21 cellular contexts compared by ENCODE assay signal in the genomic region with DNA sequence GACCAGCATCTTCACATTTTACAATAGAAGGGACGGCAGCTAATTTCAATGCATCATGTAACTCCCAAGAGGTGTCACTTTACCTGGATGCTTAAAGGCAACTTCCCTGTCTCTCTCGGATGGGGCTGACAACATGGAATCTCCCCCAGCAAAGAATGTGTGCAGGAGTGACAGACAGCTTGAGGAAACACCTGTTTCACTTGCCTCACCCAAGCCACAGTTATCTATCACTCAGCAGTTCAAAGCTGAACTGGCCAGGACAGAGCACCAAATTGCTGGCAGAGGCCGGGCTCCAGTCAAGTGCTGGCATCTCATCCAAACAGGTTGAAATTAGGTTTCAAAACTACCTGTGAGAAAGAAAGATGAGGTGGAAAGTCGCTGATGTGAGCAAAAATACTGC.
"Had no signal": no experiment of that assay in that cellular context is flagged by ENCODE, and none has a peak within 500 bp of the region (broad histone marks: within the 10 kb centered on the region; RNA-seq: fewer than 3 reads in every experiment).

No MANE protein-coding gene starts in this region.

- H3K4me3 ChIP-seq: coronary artery, esophagus muscularis mucosa, mucosa of descending colon, skin epidermis, transverse colon, vagina had no signal

- H3K4me3 Mint-ChIP-seq: activated naive CD8-positive, alpha-beta T cell treated with anti-CD3 and anti-CD28 coated beads, Interleukin-2, amount 10 ng/mL, durations not matched to agents 7 days and 5 days; activated T-helper 1 cell treated with anti-CD3 and anti-CD28 coated beads, Interleukin-12 subunit alpha, Interleukin-12 subunit beta, Interleukin-2, Interleukin-4 antibody, amounts not matched to agents 30 ng/mL and 10 ng/mL and 1 ng/mL, durations not matched to agents 14 hours and 24 hours and 36 hours; brain; central memory CD8-positive, alpha-beta T cell; memory B cell; natural killer cell had no signal

- H3K27ac ChIP-seq: coronary artery, esophagus muscularis mucosa, skin epidermis, transverse colon, vagina had no signal

- H3K4me1 Mint-ChIP-seq: activated naive CD8-positive, alpha-beta T cell treated with anti-CD3 and anti-CD28 coated beads, Interleukin-2, amount 10 ng/mL, durations not matched to agents 7 days and 5 days; central memory CD8-positive, alpha-beta T cell; memory B cell; natural killer cell had no signal

- H3K36me3 Mint-ChIP-seq: activated naive CD8-positive, alpha-beta T cell treated with anti-CD3 and anti-CD28 coated beads, Interleukin-2, amount 10 ng/mL, durations not matched to agents 7 days and 5 days; memory B cell; natural killer cell had no signal

- H3K27me3 Mint-ChIP-seq: activated naive CD8-positive, alpha-beta T cell treated with anti-CD3 and anti-CD28 coated beads, Interleukin-2, amount 10 ng/mL, durations not matched to agents 7 days and 5 days; brain; memory B cell had no signal

- H3K9me3 Mint-ChIP-seq: activated naive CD8-positive, alpha-beta T cell treated with anti-CD3 and anti-CD28 coated beads, Interleukin-2, amount 10 ng/mL, durations not matched to agents 7 days and 5 days; activated T-helper 1 cell treated with anti-CD3 and anti-CD28 coated beads, Interleukin-12 subunit alpha, Interleukin-12 subunit beta, Interleukin-2, Interleukin-4 antibody, amounts not matched to agents 30 ng/mL and 10 ng/mL and 1 ng/mL, durations not matched to agents 14 hours and 24 hours and 36 hours; central memory CD8-positive, alpha-beta T cell; memory B cell; natural killer cell had no signal

- H3K9me3 ChIP-seq: esophagus muscularis mucosa, mucosa of descending colon, transverse colon, vagina had no signal

- H3K36me3 ChIP-seq: esophagus muscularis mucosa, transverse colon, vagina had no signal

- DNase-seq: activated CD4-positive, CD25-positive, alpha-beta regulatory T cell treated with anti-CD3 and anti-CD28 coated beads, Interleukin-2, amount 50 U/mL, for 72 hours; activated naive CD4-positive, alpha-beta T cell; activated naive CD8-positive, alpha-beta T cell treated with anti-CD3 and anti-CD28 coated beads, Interleukin-2, amount 10 ng/mL, durations not matched to agents 7 days and 5 days; left ventricle myocardium superior; mucosa of descending colon; natural killer cell; posterior cingulate gyrus; retina; stimulated activated CD4-positive, alpha-beta T cell treated with anti-CD3 and anti-CD28 coated beads, Interleukin-4, amount 100 ng/mL, for 4 hours; stimulated activated CD8-positive, alpha-beta memory T cell treated with anti-CD3 and anti-CD28 coated beads, Interleukin-4, amount 100 ng/mL, for 48 hours; stimulated activated naive CD4-positive, alpha-beta T cell treated with Interleukin-2 at 50 U/mL for 16 hours; substantia nigra; transverse colon had no signal

- H3K27ac Mint-ChIP-seq: activated naive CD8-positive, alpha-beta T cell treated with anti-CD3 and anti-CD28 coated beads, Interleukin-2, amount 10 ng/mL, durations not matched to agents 7 days and 5 days; activated T-helper 1 cell treated with anti-CD3 and anti-CD28 coated beads, Interleukin-12 subunit alpha, Interleukin-12 subunit beta, Interleukin-2, Interleukin-4 antibody, amounts not matched to agents 30 ng/mL and 10 ng/mL and 1 ng/mL, durations not matched to agents 14 hours and 24 hours and 36 hours; brain; memory B cell; natural killer cell had no signal

- H3K4me1 ChIP-seq: esophagus muscularis mucosa, transverse colon, vagina had no signal

- H3K27me3 ChIP-seq: transverse colon, vagina had no signal
